Comparison of ENCODE assay signal across 10 cellular contexts in the genomic region with DNA sequence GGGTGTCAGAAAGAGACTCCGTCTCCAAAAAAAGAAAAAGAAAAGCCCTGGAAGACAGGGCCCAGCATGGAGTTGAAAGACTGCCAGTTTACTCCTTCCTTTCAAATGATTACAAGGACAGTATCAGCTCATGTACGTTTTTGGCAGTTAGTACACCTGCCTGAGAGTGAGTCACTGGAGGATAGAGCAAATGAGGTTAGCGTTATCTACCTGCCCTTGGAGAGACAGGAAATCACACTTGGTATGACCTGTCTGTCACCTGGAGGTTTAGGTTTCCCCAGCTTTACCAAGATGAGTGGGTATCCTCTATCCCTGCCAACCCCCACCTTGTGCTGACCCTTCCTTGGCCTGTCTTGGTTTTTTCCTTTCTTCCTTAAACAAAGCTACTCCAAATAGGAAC.
A peak's percentile ranks its signal among the peaks of the same experiment; 100 is the strongest.
DNase-seq lines count a peak whose midpoint lies in the region; ATAC-seq, FAIRE-seq and TF ChIP-seq lines count a peak whose summit lies in the region.
"Had no signal": no experiment of that assay in that cellular context is flagged by ENCODE, and none has a peak within 500 bp of the region (broad histone marks: within the 10 kb centered on the region; RNA-seq: fewer than 3 reads in every experiment).

No MANE protein-coding gene starts in this region.

- no peaks in the 10 kb centered on the region for H3K27me3 Mint-ChIP-seq in activated CD8-positive, alpha-beta T cell treated with anti-CD3 and anti-CD28 coated beads for 36 hours
- H3K27me3 Mint-ChIP-seq: stimulated activated naive CD8-positive, alpha-beta T cell treated with anti-CD3 and anti-CD28 coated beads, Interleukin-15, Interleukin-2, amounts not matched to agents 100 ng/mL and 50 ng/mL, for 24 hours had no signal

- FAIRE-seq in frontal cortex (lab: Jason Lieb, UNC): no peak

- peaks cover 34 to 61% (median 55%) of the 10 kb centered on the region in 4 donors for H3K4me1 ChIP-seq in transverse colon

- H3K36me3 Mint-ChIP-seq in activated CD8-positive, alpha-beta T cell treated with anti-CD3 and anti-CD28 coated beads for 36 hours (ENCODE audit: low read depth): peaks cover 25% of the 10 kb centered on the region

- TF ChIP-seq EP300 in transverse colon (IDR thresholded peaks at IDR 0.05; ENCODE audit: low read depth): no peak

- 21% methylated on average over 3 of the region's 3 CpGs; no CpG with 5 or more reads in 1 of the 2 donors for WGBS in transverse colon (ENCODE audit: low coverage in 1 of 2), 2 donors

- peaks cover 73% of the 10 kb centered on the region for H3K4me1 Mint-ChIP-seq in activated CD8-positive, alpha-beta T cell treated with anti-CD3 and anti-CD28 coated beads for 36 hours (ENCODE audit: low read depth)

- H3K9me3 Mint-ChIP-seq in activated CD8-positive, alpha-beta T cell treated with anti-CD3 and anti-CD28 coated beads for 36 hours: no peaks in the 10 kb centered on the region
- H3K9me3 Mint-ChIP-seq: stimulated activated naive CD8-positive, alpha-beta T cell treated with anti-CD3 and anti-CD28 coated beads, Interleukin-15, Interleukin-2, amounts not matched to agents 100 ng/mL and 50 ng/mL, for 24 hours had no signal

- TF ChIP-seq POLR2A in transverse colon (IDR thresholded peaks at IDR 0.05): no peak

- H3K27me3 ChIP-seq in transverse colon: no peaks in the 10 kb centered on the region

- intact Hi-C loops in activated CD8-positive, alpha-beta T cell treated with anti-CD3 and anti-CD28 coated beads for 36 hours (cut with micrococcal nuclease): no loop called here
- intact Hi-C loops in transverse colon (cut with DNase I; ENCODE audit: low total_unique reads): no loop called here

- no peak overlapping the region for H3K4me3 ChIP-seq in transverse colon

- POLR2A ChIA-PET in activated CD8-positive, alpha-beta T cell treated with anti-CD3 and anti-CD28 coated beads for 36 hours (lab: Charles Lee): interaction anchor here (0.7 to 1.6 kb wide), 3 partner anchors 16 to 201 kb away, joined by 3 read pairs; no protein-coding TSS in a partner anchor

- peak; percentile 75 for ATAC-seq in activated CD8-positive, alpha-beta T cell treated with anti-CD3 and anti-CD28 coated beads for 36 hours
- ATAC-seq in HG02970 (IDR thresholded peaks at IDR 0.05; ENCODE audit: low FRiP score, unreplicated experiment): no peak

- no peak overlapping the region for H3K27ac Mint-ChIP-seq in activated CD8-positive, alpha-beta T cell treated with anti-CD3 and anti-CD28 coated beads for 36 hours
- H3K27ac Mint-ChIP-seq: stimulated activated naive CD8-positive, alpha-beta T cell treated with anti-CD3 and anti-CD28 coated beads, Interleukin-15, Interleukin-2, amounts not matched to agents 100 ng/mL and 50 ng/mL, for 24 hours had no signal

- H3K27ac ChIP-seq in transverse colon: peak overlapping the region; percentile 52 to 80 (median 67)

- no peaks in the 10 kb centered on the region for H3K9me3 ChIP-seq in transverse colon

- CTCF ChIA-PET in activated CD8-positive, alpha-beta T cell treated with anti-CD3 and anti-CD28 coated beads for 36 hours (lab: Charles Lee): interaction anchor here (1.7 to 5.0 kb wide), 2 partner anchors 16 to 202 kb away, joined by 7 to 34 read pairs; no protein-coding TSS in a partner anchor

- DNase-seq in activated gamma-delta T cell treated with Interleukin-2 at 50 U/mL for 16 hours (peak; percentile 35), activated gamma-delta T cell (lab: John Stamatoyannopoulos, UW) (no peak), left kidney (ENCODE audit: low read depth, low spot score) (peak; percentile 8), transverse colon (no peak), AG08395 (ENCODE audit: low spot score) (no peak), frontal cortex (ENCODE audit: low spot score in 2 of 2) (no peak)
- peak; percentile 23 for DNase-seq in activated CD8-positive, alpha-beta T cell treated with anti-CD3 and anti-CD28 coated beads for 36 hours
- DNase-seq: activated CD4-positive, alpha-beta T cell treated with anti-CD3 and anti-CD28 coated beads for 48 hours had no signal

- in situ Hi-C loops in transverse colon (cut with MboI; ENCODE audit: low pct_ligation_motif_present in 1 of 4, low pct_unique_long_range_greater_than_20kb in 1 of 4, low sequenced_read_pairs in 3 of 4): no loop called here

- no peaks in the 10 kb centered on the region for H3K36me3 ChIP-seq in transverse colon

- TF ChIP-seq CTCF in activated CD8-positive, alpha-beta T cell treated with anti-CD3 and anti-CD28 coated beads for 36 hours (IDR thresholded peaks at IDR 0.05): no peak
- no peak for TF ChIP-seq CTCF in transverse colon (IDR thresholded peaks at IDR 0.05)

- H3K4me3 Mint-ChIP-seq in activated CD8-positive, alpha-beta T cell treated with anti-CD3 and anti-CD28 coated beads for 36 hours: no peak overlapping the region
- H3K4me3 Mint-ChIP-seq: stimulated activated naive CD8-positive, alpha-beta T cell treated with anti-CD3 and anti-CD28 coated beads, Interleukin-15, Interleukin-2, amounts not matched to agents 100 ng/mL and 50 ng/mL, for 24 hours had no signal

Comparison
In these comparisons a context has a peak if more than half of its experiments do, and no peak if none do; other contexts are left out.
1. DNase-seq: peak in activated gamma-delta T cell treated with Interleukin-2 at 50 U/mL for 16 hours (single experiment), activated CD8-positive, alpha-beta T cell treated with anti-CD3 and anti-CD28 coated beads for 36 hours (single experiment) and left kidney (single experiment); none in activated gamma-delta T cell (single experiment), transverse colon (single experiment), AG08395 (single experiment) and frontal cortex (0 of 2).